8 cellular contexts compared by ENCODE assay signal in the genomic region with DNA sequence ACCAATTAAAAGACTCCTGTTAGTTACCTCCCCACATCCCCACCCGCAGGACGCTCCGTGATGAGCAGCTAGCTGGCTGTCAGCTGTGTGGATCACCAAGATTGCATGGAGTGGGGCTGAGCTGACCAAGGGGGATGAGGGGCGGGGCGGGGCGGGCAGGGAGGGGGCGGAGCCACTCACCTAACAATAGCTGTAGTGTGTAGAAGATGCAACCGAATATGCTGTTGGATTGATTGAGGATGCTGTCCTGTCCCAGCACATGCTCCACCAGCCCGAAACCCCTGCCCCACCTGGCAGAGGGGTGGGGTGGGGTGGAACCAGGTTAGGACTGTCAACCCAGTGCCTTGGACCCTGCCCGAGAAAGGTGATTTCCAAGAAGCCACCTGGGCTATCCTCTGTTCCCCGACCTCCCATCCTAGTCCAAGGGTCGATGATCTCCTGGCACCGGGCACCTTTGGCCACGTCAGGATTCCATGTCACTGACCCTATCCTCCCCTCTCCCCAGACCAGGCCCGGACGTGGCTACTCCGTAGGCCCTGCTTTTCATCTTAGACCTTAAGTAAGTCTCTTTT. TPM values are rescaled to one million over a fixed set of nuclear protein-coding genes. Genes with fewer than 3 reads are reported as not detected.
DNase-seq lines count a peak whose midpoint lies in the region; ATAC-seq and TF ChIP-seq lines count a peak whose summit lies in the region.

No MANE protein-coding gene starts in this region.

- DNase-seq in AG04450 (ENCODE audit: low read depth, low spot score) (no peak), H7 (peak; percentile 92), SJCRH30 (peak; percentile 79 to 87), endothelial cell (ENCODE audit: low spot score) (no peak), NOMO-1 treated with DMSO at 0.1 percent for 48 hours (lab: John Stamatoyannopoulos, UW; ENCODE audit: unreplicated experiment) (no peak)

- H3K4me3 Mint-ChIP-seq in endothelial cell (ENCODE audit: unreplicated experiment) = peak overlapping the region; percentile 37

- CTCF ChIA-PET in AG04450 (lab: Charles Lee) = interaction anchor here (3.1 kb wide), 1 partner anchor 49 kb away, joined by 17 read pairs; no protein-coding TSS in a partner anchor

- no peak for TF ChIP-seq CTCF in AG04450 (IDR thresholded peaks at IDR 0.05; ENCODE audit: low read depth, low read length)
- TF ChIP-seq CTCF in endothelial cell (IDR thresholded peaks at IDR 0.05; ENCODE audit: unreplicated experiment) = no peak

- H3K27ac Mint-ChIP-seq in endothelial cell (ENCODE audit: unreplicated experiment) = no peak overlapping the region

- H3K27ac ChIP-seq in AG04450 (ENCODE audit: low read depth, low read length) = no peak overlapping the region
- H3K27ac ChIP-seq in SJCRH30 = peak overlapping the region; percentile 49

- no peak overlapping the region for H2AFZ ChIP-seq in neuron (ENCODE audit: low read depth, low read length)

- H3K4me1 ChIP-seq in SJCRH30 (peaks cover 7% of the 10 kb centered on the region), neuron (ENCODE audit: insufficient read depth, low read length) (peaks cover 6% of the 10 kb centered on the region)

- H3K27me3 Mint-ChIP-seq in endothelial cell (ENCODE audit: unreplicated experiment) = peaks cover 26% of the 10 kb centered on the region

- H3K36me3 Mint-ChIP-seq in endothelial cell (ENCODE audit: low read depth, unreplicated experiment) = peaks cover 10% of the 10 kb centered on the region

- H3K36me3 ChIP-seq in H7 (replicated peaks; ENCODE audit: control insufficient read depth, insufficient read depth, low read length) (peaks cover 12% of the 10 kb centered on the region), SJCRH30 (peaks cover 11% of the 10 kb centered on the region), neuron (ENCODE audit: insufficient read depth, low read length) (peaks cover 12% of the 10 kb centered on the region)

- H3K27me3 ChIP-seq in AG04450 (ENCODE audit: control insufficient read depth, insufficient read depth, low read length) = no peaks in the 10 kb centered on the region
- no peaks in the 10 kb centered on the region for H3K27me3 ChIP-seq in H7 (ENCODE audit: control insufficient read depth, insufficient read depth, low read length)
- H3K27me3 ChIP-seq in SJCRH30 = no peaks in the 10 kb centered on the region
- no peaks in the 10 kb centered on the region for H3K27me3 ChIP-seq in neuron (ENCODE audit: insufficient read depth, low read length)

- no peaks in the 10 kb centered on the region for H3K9me3 Mint-ChIP-seq in endothelial cell (ENCODE audit: unreplicated experiment)

- POLR2A ChIA-PET in AG04450 (lab: Yijun Ruan, JAX) = interaction anchor here (1.7 to 2.1 kb wide), 3 partner anchors 19 to 87 kb away, joined by 5 to 9 read pairs (median 6); a partner anchor contains a TSS

- no peak for ATAC-seq in GM21529 (IDR thresholded peaks at IDR 0.05; ENCODE audit: unreplicated experiment)
- no peak for ATAC-seq in GM21723 (IDR thresholded peaks at IDR 0.05; ENCODE audit: unreplicated experiment)

- peak overlapping the region; percentile 94 for H3K4me3 ChIP-seq in AG04450 (ENCODE audit: low read depth, low read length)
- H3K4me3 ChIP-seq in H7 (ENCODE audit: insufficient read depth, low read depth, low read length) = peak overlapping the region; percentile 95
- peak overlapping the region; percentile 78 for H3K4me3 ChIP-seq in SJCRH30
- H3K4me3 ChIP-seq in neuron (ENCODE audit: low read length) = peak overlapping the region; percentile 90

- H3K9me3 ChIP-seq in AG04450 (ENCODE audit: control insufficient read depth, insufficient read depth, low read length) (no peaks in the 10 kb centered on the region), SJCRH30 (replicated peaks) (no peaks in the 10 kb centered on the region), neuron (ENCODE audit: low read length) (no peaks in the 10 kb centered on the region)

- peaks cover 11% of the 10 kb centered on the region for H3K4me1 Mint-ChIP-seq in endothelial cell (ENCODE audit: unreplicated experiment)

RNA-seq across cellular contexts. Expression of a gene that starts 1.4 kb away (rescaled TPM):
- 210 and 272 TPM in 2 replicates for polyA plus RNA-seq in AG04450 (2011; rRNA removed)
- 118 and 162 TPM in 2 replicates for polyA minus RNA-seq in AG04450 (2011; rRNA and poly(A)+ RNA removed)
- 127 and 135 TPM in 2 replicates for total RNA-seq in H7 (2014; rRNA removed; shearing (Covaris generic))
- 145 and 149 TPM in 2 replicates for total RNA-seq in SJCRH30 (2014; rRNA removed; shearing (Covaris generic))
- total RNA-seq in endothelial cell (ENCODE audit: unreplicated experiment) = 59.6 TPM

RNA-seq across cellular contexts. Expression of a gene that starts 4.5 kb away (rescaled TPM):
- 0.67 and 0.79 TPM in 2 replicates for polyA plus RNA-seq in AG04450 (2011; rRNA removed)
- 0.51 and 1.3 TPM in 2 replicates for polyA minus RNA-seq in AG04450 (2011; rRNA and poly(A)+ RNA removed)
- total RNA-seq in H7 (2014; rRNA removed; shearing (Covaris generic)) = 1.3 and 4.5 TPM in 2 replicates
- 2.8 and 4.3 TPM in 2 replicates for total RNA-seq in SJCRH30 (2014; rRNA removed; shearing (Covaris generic))
- 1.8 TPM for total RNA-seq in endothelial cell (ENCODE audit: unreplicated experiment)

RNA-seq across cellular contexts. Expression of a gene that starts 15.0 kb away (rescaled TPM):
- polyA plus RNA-seq in AG04450 (2011; rRNA removed) = 31.6 and 42.3 TPM in 2 replicates
- 33.0 and 40.9 TPM in 2 replicates for polyA minus RNA-seq in AG04450 (2011; rRNA and poly(A)+ RNA removed)
- total RNA-seq in H7 (2014; rRNA removed; shearing (Covaris generic)) = 52.7 and 64.0 TPM in 2 replicates
- total RNA-seq in SJCRH30 (2014; rRNA removed; shearing (Covaris generic)) = 31.2 and 31.8 TPM in 2 replicates
- 56.8 TPM for total RNA-seq in endothelial cell (ENCODE audit: unreplicated experiment)

RNA-seq across cellular contexts. Expression of a gene that starts 19.0 kb away (rescaled TPM):
- 2.4 and 4.5 TPM in 2 replicates for polyA plus RNA-seq in AG04450 (2011; rRNA removed)
- 5.6 and 17.0 TPM in 2 replicates for polyA minus RNA-seq in AG04450 (2011; rRNA and poly(A)+ RNA removed)
- 28.8 and 30.0 TPM in 2 replicates for total RNA-seq in H7 (2014; rRNA removed; shearing (Covaris generic))
- 20.3 and 26.4 TPM in 2 replicates for total RNA-seq in SJCRH30 (2014; rRNA removed; shearing (Covaris generic))
- 25.5 TPM for total RNA-seq in endothelial cell (ENCODE audit: unreplicated experiment)

RNA-seq across cellular contexts. Expression of a gene that starts 19.2 kb away (rescaled TPM):
- 5.9 and 8.6 TPM in 2 replicates for polyA plus RNA-seq in AG04450 (2011; rRNA removed)
- 6.0 and 8.0 TPM in 2 replicates for polyA minus RNA-seq in AG04450 (2011; rRNA and poly(A)+ RNA removed)
- total RNA-seq in H7 (2014; rRNA removed; shearing (Covaris generic)) = 16.4 and 19.9 TPM in 2 replicates
- 21.5 and 21.8 TPM in 2 replicates for total RNA-seq in SJCRH30 (2014; rRNA removed; shearing (Covaris generic))
- 13.6 TPM for total RNA-seq in endothelial cell (ENCODE audit: unreplicated experiment)

Comparison
In these comparisons a context has a peak if more than half of its experiments do, and no peak if none do; other contexts are left out.
1. DNase-seq: peak in H7 (single experiment) and SJCRH30 (2 of 2); none in AG04450 (single experiment), endothelial cell (single experiment) and NOMO-1 treated with DMSO at 0.1 percent for 48 hours (single experiment).
2. Peak in every context shown above with its lines, with median percentiles within 50 percentile points of each other: H3K4me3 ChIP-seq.